In genomic region chr10:65735382-65735781, GRCh38 we compare ENCODE assay signal across 26 cellular contexts.
"Had no signal": no experiment of that assay in that cellular context is flagged by ENCODE, and none has a peak within 500 bp of the region (broad histone marks: within the 10 kb centered on the region; RNA-seq: fewer than 3 reads in every experiment).

No MANE protein-coding gene starts in this region.

- ATAC-seq: effector memory CD8-positive, alpha-beta T cell; foreskin keratinocyte; gastrocnemius medialis; gastroesophageal sphincter; heart left ventricle; heart right ventricle had no signal

- DNase-seq: colonic mucosa; cortex of kidney; dermis blood vessel endothelial cell; dorsolateral prefrontal cortex; effector CD4-positive, alpha-beta T cell; effector CD8-positive, alpha-beta T cell; effector memory CD4-positive, alpha-beta T cell; effector memory CD8-positive, alpha-beta T cell; endodermal cell; erythroblast; esophagus squamous epithelium; foreskin fibroblast; foreskin keratinocyte; foreskin melanocyte; gastrocnemius medialis; glutamatergic neuron; head of caudate nucleus; heart left ventricle; heart right ventricle had no signal

- H3K36me3 ChIP-seq: colonic mucosa, esophagus muscularis mucosa, esophagus squamous epithelium, gastrocnemius medialis, gastroesophageal sphincter, heart left ventricle, heart right ventricle had no signal

- H3K27ac ChIP-seq: colonic mucosa, coronary artery, dorsolateral prefrontal cortex, epithelial cell of prostate, esophagus muscularis mucosa, esophagus squamous epithelium, foreskin keratinocyte, gastrocnemius medialis, gastroesophageal sphincter, heart left ventricle, heart right ventricle had no signal

- FAIRE-seq: colon, endometrium, endothelial cell of umbilical vein had no signal

- H3K4me1 ChIP-seq: colonic mucosa, esophagus muscularis mucosa, esophagus squamous epithelium, foreskin keratinocyte, gastrocnemius medialis, gastroesophageal sphincter, heart left ventricle, heart right ventricle had no signal

- H3K9me3 ChIP-seq: colonic mucosa, esophagus muscularis mucosa, esophagus squamous epithelium, gastrocnemius medialis, gastroesophageal sphincter had no signal

- H3K4me3 ChIP-seq: colonic mucosa, coronary artery, dorsolateral prefrontal cortex, esophagus muscularis mucosa, esophagus squamous epithelium, gastrocnemius medialis, gastroesophageal sphincter, heart left ventricle, heart right ventricle had no signal

- H3K27me3 ChIP-seq: colonic mucosa, dorsolateral prefrontal cortex, esophagus muscularis mucosa, esophagus squamous epithelium, foreskin keratinocyte, gastrocnemius medialis, gastroesophageal sphincter, heart left ventricle, heart right ventricle had no signal
